In genomic region chr20:62138204-62138543, GRCh38 we compare ENCODE assay signal across 18 cellular contexts. TPM values are rescaled to one million over a fixed set of nuclear protein-coding genes. Genes with fewer than 3 reads are reported as not detected.
DNase-seq lines count a peak whose midpoint lies in the region; TF ChIP-seq lines count a peak whose summit lies in the region.
"Had no signal": no experiment of that assay in that cellular context is flagged by ENCODE, and none has a peak within 500 bp of the region (broad histone marks: within the 10 kb centered on the region; RNA-seq: fewer than 3 reads in every experiment).

No MANE protein-coding gene starts in this region.

- POLR2A ChIA-PET in activated CD4-positive, alpha-beta T cell treated with anti-CD3 and anti-CD28 coated beads, Interleukin-2, amount 10 ng/mL, durations not matched to agents 7 days and 5 days (lab: Charles Lee) = interaction anchor here (0.6 kb wide), 1 partner anchor 77 kb away, joined by 3 read pairs; no protein-coding TSS in a partner anchor
- POLR2A ChIA-PET in RWPE1 (lab: Yijun Ruan, JAX; ENCODE audit: low non-redundant PET) = interaction anchor here (0.7 to 1.3 kb wide), 2 partner anchors 12 to 14 kb away, joined by 3 to 5 read pairs; no protein-coding TSS in a partner anchor

- CTCF ChIA-PET in activated CD4-positive, alpha-beta T cell treated with anti-CD3 and anti-CD28 coated beads, Interleukin-2, amount 10 ng/mL, durations not matched to agents 7 days and 5 days (lab: Charles Lee) = interaction anchor here (0.6 kb wide), 1 partner anchor 113 kb away, joined by 4 read pairs; no protein-coding TSS in a partner anchor
- CTCF ChIA-PET in RWPE1 (lab: Yijun Ruan, JAX) = interaction anchor here (0.7 to 1.7 kb wide), 4 partner anchors 14 to 127 kb away, joined by 3 to 9 read pairs (median 4); no protein-coding TSS in a partner anchor

- H3K4me3 ChIP-seq in coronary artery = no peak overlapping the region
- H3K4me3 ChIP-seq: PC-9 had no signal

- H3K4me1 Mint-ChIP-seq in activated CD4-positive, alpha-beta T cell treated with anti-CD3 and anti-CD28 coated beads, Interleukin-2, amount 10 ng/mL, durations not matched to agents 7 days and 5 days = peaks cover 51% of the 10 kb centered on the region
- H3K4me1 Mint-ChIP-seq in progenitor cell of endocrine pancreas (ENCODE audit: low read depth) = peaks cover 17% of the 10 kb centered on the region

- no peaks in the 10 kb centered on the region for H3K27me3 Mint-ChIP-seq in activated CD4-positive, alpha-beta T cell treated with anti-CD3 and anti-CD28 coated beads, Interleukin-2, amount 10 ng/mL, durations not matched to agents 7 days and 5 days
- no peaks in the 10 kb centered on the region for H3K27me3 Mint-ChIP-seq in progenitor cell of endocrine pancreas
- H3K27me3 Mint-ChIP-seq: naive B cell had no signal

- no peak for DNase-seq in activated CD4-positive, alpha-beta T cell treated with anti-CD3 and anti-CD28 coated beads, Interleukin-2, amount 10 ng/mL, durations not matched to agents 7 days and 5 days
- no peak for DNase-seq in activated CD4-positive, alpha-beta T cell treated with anti-CD3 and anti-CD28 coated beads for 1 hour
- DNase-seq in RWPE1 (ENCODE audit: low spot score) = no peak
- peak; percentile 64 for DNase-seq in coronary artery (ENCODE audit: low spot score)
- no peak for DNase-seq in progenitor cell of endocrine pancreas (ENCODE audit: low spot score, unreplicated experiment)
- DNase-seq in NOMO-1 (lab: John Stamatoyannopoulos, UW; ENCODE audit: unreplicated experiment in 2 of 2) = no peak
- DNase-seq in stimulated activated CD4-positive, alpha-beta T cell treated with anti-CD3 and anti-CD28 coated beads, Interleukin-12 subunit alpha, Interleukin-12 subunit beta, amount 100 ng/mL, for 4 hours = no peak
- DNase-seq in NCI-H2081 (lab: John Stamatoyannopoulos, UW) = no peak
- DNase-seq: activated CD4-positive, alpha-beta T cell treated with anti-CD3 and anti-CD28 coated beads for 4 hours; cerebellar nuclear complex; DMS53; mammary epithelial cell; naive B cell; NCI-H1417 treated with DMSO at 0.1 percent for 48 hours; NCI-H2171; PC-9; T1000 had no signal

- H3K9me3 Mint-ChIP-seq in activated CD4-positive, alpha-beta T cell treated with anti-CD3 and anti-CD28 coated beads, Interleukin-2, amount 10 ng/mL, durations not matched to agents 7 days and 5 days = no peaks in the 10 kb centered on the region
- H3K9me3 Mint-ChIP-seq in progenitor cell of endocrine pancreas (ENCODE audit: low read depth) = no peaks in the 10 kb centered on the region
- H3K9me3 Mint-ChIP-seq: naive B cell had no signal

- TF ChIP-seq CTCF in RWPE1 (conservative IDR thresholded peaks at IDR 0.05; ENCODE audit: low read depth) = no peak
- TF ChIP-seq CTCF in coronary artery (IDR thresholded peaks at IDR 0.05) = no peak
- TF ChIP-seq CTCF in progenitor cell of endocrine pancreas (IDR thresholded peaks at IDR 0.05; ENCODE audit: unreplicated experiment) = no peak

- no peak overlapping the region for H3K4me3 Mint-ChIP-seq in activated CD4-positive, alpha-beta T cell treated with anti-CD3 and anti-CD28 coated beads, Interleukin-2, amount 10 ng/mL, durations not matched to agents 7 days and 5 days
- no peak overlapping the region for H3K4me3 Mint-ChIP-seq in progenitor cell of endocrine pancreas (ENCODE audit: low read depth)

- peak overlapping the region; percentile 56 for H3K27ac ChIP-seq in RWPE1
- no peak overlapping the region for H3K27ac ChIP-seq in coronary artery
- H3K27ac ChIP-seq: C4-2B, PC-9 had no signal

- peaks cover 67% of the 10 kb centered on the region for H3K36me3 Mint-ChIP-seq in activated CD4-positive, alpha-beta T cell treated with anti-CD3 and anti-CD28 coated beads, Interleukin-2, amount 10 ng/mL, durations not matched to agents 7 days and 5 days (ENCODE audit: low read depth)
- peaks cover 25% of the 10 kb centered on the region for H3K36me3 Mint-ChIP-seq in progenitor cell of endocrine pancreas (ENCODE audit: insufficient read depth)

- H3K27ac Mint-ChIP-seq in activated CD4-positive, alpha-beta T cell treated with anti-CD3 and anti-CD28 coated beads, Interleukin-2, amount 10 ng/mL, durations not matched to agents 7 days and 5 days = peak overlapping the region; percentile 33
- peak overlapping the region; percentile 78 for H3K27ac Mint-ChIP-seq in progenitor cell of endocrine pancreas

RNA-seq across cellular contexts. Expression of gene PSMA7, which starts 5.0 kb away (rescaled TPM):
- total RNA-seq in activated CD4-positive, alpha-beta T cell treated with anti-CD3 and anti-CD28 coated beads, Interleukin-2, amount 10 ng/mL, durations not matched to agents 7 days and 5 days = 100 to 1,000 TPM; 250 to 306 TPM
- 221 and 234 TPM in 2 replicates for total RNA-seq in progenitor cell of endocrine pancreas

RNA-seq across cellular contexts. Expression of gene SS18L1, which starts 5.4 kb away (rescaled TPM):
- total RNA-seq in activated CD4-positive, alpha-beta T cell treated with anti-CD3 and anti-CD28 coated beads, Interleukin-2, amount 10 ng/mL, durations not matched to agents 7 days and 5 days = 10 to 100 TPM; 17.3 to 19.7 TPM
- total RNA-seq in progenitor cell of endocrine pancreas = 29.8 and 32.0 TPM in 2 replicates

RNA-seq across cellular contexts. Expression of gene LSM14B, which starts 15.9 kb away (rescaled TPM):
- 10 to 100 TPM; 42.6 to 47.1 TPM for total RNA-seq in activated CD4-positive, alpha-beta T cell treated with anti-CD3 and anti-CD28 coated beads, Interleukin-2, amount 10 ng/mL, durations not matched to agents 7 days and 5 days
- total RNA-seq in progenitor cell of endocrine pancreas = 81.1 and 84.3 TPM in 2 replicates

RNA-seq across cellular contexts. Expression of gene MTG2, which starts 44.7 kb away (rescaled TPM):
- 10 to 100 TPM; 33.6 to 37.3 TPM for total RNA-seq in activated CD4-positive, alpha-beta T cell treated with anti-CD3 and anti-CD28 coated beads, Interleukin-2, amount 10 ng/mL, durations not matched to agents 7 days and 5 days
- total RNA-seq in progenitor cell of endocrine pancreas = 30.4 and 31.6 TPM in 2 replicates
